In genomic region chr17:44687752-44688151, GRCh38 we compare ENCODE assay signal across 1 cellular context.
TF ChIP-seq lines count a peak whose summit lies in the region.

No MANE protein-coding gene starts in this region.

TF ChIP-seq in HepG2, 621 proteins besides CTCF, POLR2A, EP300 and RAD21:
- no peak for TF ChIP-seq ZNF350 (CRISPR knock-in tag; IDR thresholded peaks at IDR 0.05; ENCODE audit: borderline replicate concordance, low read depth)
- no peak for TF ChIP-seq PBX3 (CRISPR knock-in tag; IDR thresholded peaks at IDR 0.05; ENCODE audit: borderline replicate concordance)
- TF ChIP-seq FOXP1 (IDR thresholded peaks at IDR 0.05): no peak
- no peak for TF ChIP-seq FOXP1 (CRISPR knock-in tag; IDR thresholded peaks at IDR 0.05)
- no peak for TF ChIP-seq ZBTB25 (CRISPR knock-in tag; IDR thresholded peaks at IDR 0.05)
- TF ChIP-seq RBAK (CRISPR knock-in tag; IDR thresholded peaks at IDR 0.05): no peak
- TF ChIP-seq ZNF234 (CRISPR knock-in tag; conservative IDR thresholded peaks at IDR 0.05): no peak
- no peak for TF ChIP-seq ATF7-NPFF (CRISPR knock-in tag; IDR thresholded peaks at IDR 0.05; ENCODE audit: low read depth)
- no peak for TF ChIP-seq PLRG1 (conservative IDR thresholded peaks at IDR 0.05)
